Comparison of ENCODE assay signal across 18 cellular contexts in the genomic region with DNA sequence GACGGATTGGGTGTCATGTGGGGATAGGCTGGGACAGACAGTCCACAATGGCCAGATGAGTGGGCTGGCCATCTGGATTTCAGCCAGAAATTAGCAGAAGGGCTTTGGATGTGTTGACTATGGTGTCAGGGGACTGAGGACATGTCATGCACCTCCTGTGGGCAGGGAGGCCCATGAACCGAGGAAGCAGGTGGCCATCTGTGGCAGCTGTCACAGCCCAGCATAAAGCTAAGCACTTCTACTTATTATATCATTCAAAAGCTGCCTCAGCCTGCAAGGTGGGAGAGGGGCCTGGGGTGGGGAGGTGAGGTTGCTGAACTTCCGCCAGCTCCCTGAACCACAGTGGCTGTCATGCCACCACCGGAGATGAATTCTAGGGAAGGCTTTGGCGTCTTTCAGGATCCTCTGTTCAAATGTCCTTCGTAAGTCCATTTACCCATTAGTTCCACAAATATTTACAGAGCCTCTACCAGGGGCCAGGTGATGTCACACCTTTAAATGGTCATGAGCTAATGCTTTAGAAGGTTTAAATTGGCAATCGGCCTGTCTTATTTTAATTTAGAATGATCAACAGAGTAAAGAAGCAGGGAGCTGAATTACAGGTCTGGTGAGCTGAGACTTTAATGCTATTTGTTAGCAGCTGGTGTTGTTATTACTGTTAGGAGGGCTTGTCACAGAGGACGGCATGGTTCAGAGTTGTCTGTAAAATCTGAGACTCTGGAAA. TPM values are rescaled to one million over a fixed set of nuclear protein-coding genes. Genes with fewer than 3 reads are reported as not detected.
DNase-seq lines count a peak whose midpoint lies in the region; ATAC-seq and TF ChIP-seq lines count a peak whose summit lies in the region.
"Had no signal": no experiment of that assay in that cellular context is flagged by ENCODE, and none has a peak within 500 bp of the region (broad histone marks: within the 10 kb centered on the region; RNA-seq: fewer than 3 reads in every experiment).

No MANE protein-coding gene starts in this region.

- no peaks in the 10 kb centered on the region for H3K4me1 ChIP-seq in spleen
- H3K4me1 ChIP-seq: gastroesophageal sphincter, HAP-1 had no signal

- TF ChIP-seq CTCF in VCaP (conservative IDR thresholded peaks at IDR 0.05) (no peak), spleen (IDR thresholded peaks at IDR 0.05 in 8 of 11, conservative IDR thresholded peaks at IDR 0.05 in 3 of 11) (no peak)

- no peaks in the 10 kb centered on the region for H3K27me3 ChIP-seq in spleen (replicated peaks in 1 of 7)

- DNase-seq in NCI-H345 (lab: John Stamatoyannopoulos, UW) (peak; percentile 56), NCI-H345 treated with DMSO at 0.1 percent for 48 hours (lab: John Stamatoyannopoulos, UW; ENCODE audit: unreplicated experiment) (no peak), NCI-H1092 treated with DMSO at 0.1 percent for 48 hours (lab: John Stamatoyannopoulos, UW) (peak; percentile 27), spleen (peak; percentile 42), GDM1 (lab: John Stamatoyannopoulos, UW) (no peak)
- DNase-seq in activated CD4-positive, alpha-beta T cell treated with anti-CD3 and anti-CD28 coated beads, Interleukin-2, amount 50 U/mL, for 48 hours = no peak
- DNase-seq: ACHN; activated CD4-positive, alpha-beta memory T cell treated with anti-CD3 and anti-CD28 coated beads for 36 hours; activated T-cell treated with anti-CD3 and anti-CD28 coated beads, Interleukin-2, amount 50 U/mL, for 4 hours; MM.1S; PC-3 had no signal

- ATAC-seq in esophagus mucosa = no peak
- ATAC-seq: activated T-cell treated with anti-CD3 and anti-CD28 coated beads, Interleukin-2, amount 50 U/mL, for 4 hours; gastroesophageal sphincter; PC-3 had no signal

- peak overlapping the region; percentile 87 for H3K27ac ChIP-seq in VCaP
- H3K27ac ChIP-seq in spleen = no peak overlapping the region
- H3K27ac ChIP-seq: gastroesophageal sphincter had no signal

- H3K36me3 ChIP-seq in spleen = no peaks in the 10 kb centered on the region
- H3K36me3 ChIP-seq: gastroesophageal sphincter, HAP-1 had no signal

- no peak for TF ChIP-seq POLR2A in spleen (IDR thresholded peaks at IDR 0.05)

- WGBS in spleen, 5 donors = 79 to 88% (median 83%) methylated on average over 8 of the region's 8 CpGs

- H3K9me3 ChIP-seq in spleen = peaks cover 0 to 22% (median 9%) of the 10 kb centered on the region in 8 donors
- H3K9me3 ChIP-seq: HAP-1 had no signal

- H3K4me3 ChIP-seq in spleen = no peak overlapping the region
- H3K4me3 ChIP-seq: gastroesophageal sphincter, HAP-1 had no signal

- intact Hi-C loops in spleen (cut with DNase I; ENCODE audit: low total_unique reads) = no loop called here

RNA-seq across cellular contexts. Expression of a gene that starts 23.6 kb away (rescaled TPM):
- not detected for total RNA-seq in spleen
- polyA plus RNA-seq in spleen = under 1 TPM in 1 of 3 donors, not detected in 2; 0.11 TPM
- total RNA-seq in esophagus mucosa = not detected
- total RNA-seq: activated CD4-positive, alpha-beta memory T cell treated with anti-CD3 and anti-CD28 coated beads for 36 hours; activated T-cell treated with anti-CD3 and anti-CD28 coated beads, Interleukin-2, amount 50 U/mL, for 4 hours; epithelial cell of proximal tubule; gastroesophageal sphincter; NCI-H460; PC-3 had no signal
- polyA plus RNA-seq: neural cell had no signal

RNA-seq across cellular contexts. Expression of a gene that starts 59.5 kb away (rescaled TPM):
- total RNA-seq in spleen = 1 to 10 TPM in 2 of 7 donors, under 1 TPM in 5; 0.26 to 1.4 (median 0.67) TPM
- under 1 TPM; 0.19 to 0.39 (median 0.39) TPM for polyA plus RNA-seq in spleen
- total RNA-seq in esophagus mucosa = 0.16 TPM

Comparison
In these comparisons a context has a peak if more than half of its experiments do, and no peak if none do; other contexts are left out.
1. DNase-seq: peak in NCI-H345 (single experiment), NCI-H1092 treated with DMSO at 0.1 percent for 48 hours (single experiment) and spleen (single experiment); none in NCI-H345 treated with DMSO at 0.1 percent for 48 hours (single experiment), GDM1 (single experiment) and activated CD4-positive, alpha-beta T cell treated with anti-CD3 and anti-CD28 coated beads, Interleukin-2, amount 50 U/mL, for 48 hours (0 of 2).